21 cellular contexts compared by ENCODE assay signal in the genomic region with DNA sequence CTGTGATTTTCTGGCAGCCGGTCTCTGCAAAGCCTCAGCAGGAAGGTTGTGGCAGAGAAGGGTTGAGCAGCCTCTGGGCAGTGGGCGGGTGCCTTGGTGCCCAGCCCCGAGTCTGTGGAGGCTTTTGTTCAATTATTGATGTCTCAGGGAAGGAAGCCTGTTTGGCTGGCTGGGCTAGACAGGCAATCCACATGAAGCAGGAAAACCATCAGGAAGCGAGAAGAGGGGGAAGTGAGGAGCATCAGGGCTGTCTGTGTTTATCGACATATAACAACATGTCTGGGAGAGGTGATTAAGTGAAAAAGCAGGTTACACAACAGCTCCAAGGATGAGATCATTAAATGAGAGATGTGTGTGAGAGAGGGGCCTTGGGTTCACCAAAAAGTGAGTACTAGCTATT.
DNase-seq lines count a peak whose midpoint lies in the region; ATAC-seq and TF ChIP-seq lines count a peak whose summit lies in the region.
"Had no signal": no experiment of that assay in that cellular context is flagged by ENCODE, and none has a peak within 500 bp of the region (broad histone marks: within the 10 kb centered on the region; RNA-seq: fewer than 3 reads in every experiment).

No MANE protein-coding gene starts in this region.

- H3K4me1 ChIP-seq in RWPE2 (ENCODE audit: insufficient read depth, poor library complexity, severe bottlenecking) (no peaks in the 10 kb centered on the region), colonic mucosa (no peaks in the 10 kb centered on the region)
- no peaks in the 10 kb centered on the region for H3K4me1 ChIP-seq in CD8-positive, alpha-beta T cell (ENCODE audit: insufficient read depth, low read length)
- H3K4me1 ChIP-seq: pancreas, right lobe of liver had no signal

- H3K9me3 Mint-ChIP-seq in CD8-positive, alpha-beta T cell: no peaks in the 10 kb centered on the region
- H3K9me3 Mint-ChIP-seq: CD4-positive, CD25-positive, alpha-beta regulatory T cell; dendritic cell treated with granulocyte-macrophage colony-stimulating factor and Interleukin-4, amounts not matched to agents 40 ng/mL and 50 ng/mL, for 4 days; naive thymus-derived CD8-positive, alpha-beta T cell; T-cell had no signal

- H3K4me3 Mint-ChIP-seq in CD8-positive, alpha-beta T cell: no peak overlapping the region
- H3K4me3 Mint-ChIP-seq: CD4-positive, CD25-positive, alpha-beta regulatory T cell; dendritic cell treated with granulocyte-macrophage colony-stimulating factor and Interleukin-4, amounts not matched to agents 40 ng/mL and 50 ng/mL, for 4 days; naive thymus-derived CD8-positive, alpha-beta T cell; T-cell had no signal

- peaks cover 2% of the 10 kb centered on the region for H3K27me3 Mint-ChIP-seq in CD8-positive, alpha-beta T cell (ENCODE audit: low read depth)
- H3K27me3 Mint-ChIP-seq: dendritic cell treated with granulocyte-macrophage colony-stimulating factor and Interleukin-4, amounts not matched to agents 40 ng/mL and 50 ng/mL, for 4 days had no signal

- TF ChIP-seq EP300 in neural cell (conservative IDR thresholded peaks at IDR 0.05; ENCODE audit: poor library complexity, severe bottlenecking): no peak

- H3K9me2 ChIP-seq in neural cell (ENCODE audit: insufficient read depth, low read length): no peaks in the 10 kb centered on the region

- H3K79me2 ChIP-seq in neural cell (replicated peaks; ENCODE audit: insufficient read depth, low read length): no peaks in the 10 kb centered on the region

- POLR2A ChIA-PET in CD8-positive, alpha-beta T cell (lab: Charles Lee): no interaction called here

- H3K4me1 Mint-ChIP-seq in CD8-positive, alpha-beta T cell (ENCODE audit: low read depth): no peaks in the 10 kb centered on the region
- H3K4me1 Mint-ChIP-seq: CD4-positive, CD25-positive, alpha-beta regulatory T cell; T-cell had no signal

- H3K4me3 ChIP-seq in RWPE2 (ENCODE audit: severe bottlenecking): no peak overlapping the region
- no peak overlapping the region for H3K4me3 ChIP-seq in epithelial cell of esophagus (ENCODE audit: low read length)
- H3K4me3 ChIP-seq in neural cell (ENCODE audit: low read length): no peak overlapping the region
- no peak overlapping the region for H3K4me3 ChIP-seq in CD8-positive, alpha-beta T cell (ENCODE audit: low read depth, low read length)
- no peak overlapping the region for H3K4me3 ChIP-seq in colonic mucosa
- H3K4me3 ChIP-seq: pancreas, right lobe of liver, thoracic aorta had no signal

- TF ChIP-seq RAD21 in neural cell (conservative IDR thresholded peaks at IDR 0.05): no peak

- intact Hi-C loops in CD8-positive, alpha-beta T cell (cut with DNase I, micrococcal nuclease): no loop called here
- intact Hi-C loops in colonic mucosa (cut with DNase I): no loop called here

- H3K9ac ChIP-seq in neural cell (ENCODE audit: low read length) (no peak overlapping the region), colonic mucosa (ENCODE audit: low read depth in 2 of 2, low read length in 2 of 2) (no peak overlapping the region)

- H3K4me2 ChIP-seq in neural cell (ENCODE audit: low read length): no peak overlapping the region

- H3K9me3 ChIP-seq in RWPE2 (ENCODE audit: severe bottlenecking) (no peaks in the 10 kb centered on the region), neural cell (ENCODE audit: low read length) (no peaks in the 10 kb centered on the region), colonic mucosa (no peaks in the 10 kb centered on the region)
- H3K9me3 ChIP-seq in CD8-positive, alpha-beta T cell (ENCODE audit: low read length): no peaks in the 10 kb centered on the region
- H3K9me3 ChIP-seq: pancreas, right lobe of liver, thoracic aorta had no signal

- H3K36me3 Mint-ChIP-seq in CD8-positive, alpha-beta T cell: no peaks in the 10 kb centered on the region
- H3K36me3 Mint-ChIP-seq: CD4-positive, CD25-positive, alpha-beta regulatory T cell; naive thymus-derived CD8-positive, alpha-beta T cell; T-cell had no signal

- CTCF ChIA-PET in CD8-positive, alpha-beta T cell (lab: Charles Lee): no interaction called here

- H3K27ac ChIP-seq in RWPE2 (ENCODE audit: poor library complexity, severe bottlenecking) (no peak overlapping the region), neural cell (ENCODE audit: low read length) (no peak overlapping the region), colonic mucosa (no peak overlapping the region)
- no peak overlapping the region for H3K27ac ChIP-seq in CD8-positive, alpha-beta T cell (ENCODE audit: low read depth, low read length)
- H3K27ac ChIP-seq: pancreas, right lobe of liver, thoracic aorta had no signal

- DNase-seq in ELF-1 (ENCODE audit: low read depth, low spot score) (peak; percentile 59), RWPE2 (ENCODE audit: low spot score) (no peak), epithelial cell of esophagus (ENCODE audit: low read depth) (peak; percentile 97), colonic mucosa (no peak)
- DNase-seq in activated CD4-positive, CD25-positive, alpha-beta regulatory T cell (lab: John Stamatoyannopoulos, UW): no peak
- DNase-seq in CD8-positive, alpha-beta T cell: no peak
- DNase-seq: activated CD8-positive, alpha-beta memory T cell treated with anti-CD3 and anti-CD28 coated beads, Interleukin-2, amount 50 U/mL, for 4 hours; activated effector memory CD4-positive, alpha-beta T cell treated with Interleukin-2 at 50 U/mL for 16 hours; CD4-positive, CD25-positive, alpha-beta regulatory T cell; H7; naive thymus-derived CD8-positive, alpha-beta T cell; NCI-H1105; NCI-H2107; NCI-H524; pancreas; right lobe of liver; T-cell had no signal

- ATAC-seq in RWPE2 (ENCODE audit: low read depth): peak; percentile 57; the same call in 2 of the 3 replicates
- no peak for ATAC-seq in CD8-positive, alpha-beta T cell
- no peak for ATAC-seq in HG03108 (IDR thresholded peaks at IDR 0.05; ENCODE audit: unreplicated experiment)
- ATAC-seq: naive thymus-derived CD8-positive, alpha-beta T cell; right lobe of liver; T-cell had no signal

- no peak for TF ChIP-seq CTCF in RWPE2 (IDR thresholded peaks at IDR 0.05; ENCODE audit: poor library complexity, severe bottlenecking)
- no peak for TF ChIP-seq CTCF in epithelial cell of esophagus (IDR thresholded peaks at IDR 0.05; ENCODE audit: insufficient read depth, low read depth, low read length, missing control alignments)
- TF ChIP-seq CTCF in neural cell (IDR thresholded peaks at IDR 0.05; ENCODE audit: poor library complexity, severe bottlenecking): no peak
- no peak for TF ChIP-seq CTCF in CD8-positive, alpha-beta T cell (IDR thresholded peaks at IDR 0.05)
- no peak for TF ChIP-seq CTCF in colonic mucosa (IDR thresholded peaks at IDR 0.05)

- H3F3A ChIP-seq in neural cell (ENCODE audit: insufficient read depth, low read length, poor library complexity, severe bottlenecking): no peaks in the 10 kb centered on the region

- H2AFZ ChIP-seq in neural cell (ENCODE audit: low read depth, low read length): no peak overlapping the region

- H3K36me3 ChIP-seq in RWPE2 (ENCODE audit: low read depth) (no peaks in the 10 kb centered on the region), neural cell (ENCODE audit: insufficient read depth, low read length) (no peaks in the 10 kb centered on the region), colonic mucosa (no peaks in the 10 kb centered on the region)
- H3K36me3 ChIP-seq in CD8-positive, alpha-beta T cell (ENCODE audit: insufficient read depth, low read length): no peaks in the 10 kb centered on the region
- H3K36me3 ChIP-seq: pancreas, right lobe of liver, thoracic aorta had no signal

- no peaks in the 10 kb centered on the region for H4K20me1 ChIP-seq in neural cell (ENCODE audit: insufficient read depth)

- H3K27ac Mint-ChIP-seq in CD8-positive, alpha-beta T cell: no peak overlapping the region
- H3K27ac Mint-ChIP-seq: CD4-positive, CD25-positive, alpha-beta regulatory T cell; dendritic cell treated with granulocyte-macrophage colony-stimulating factor and Interleukin-4, amounts not matched to agents 40 ng/mL and 50 ng/mL, for 4 days; T-cell had no signal

- no peaks in the 10 kb centered on the region for H3K27me3 ChIP-seq in RWPE2 (ENCODE audit: insufficient read depth, poor library complexity, severe bottlenecking)
- H3K27me3 ChIP-seq in neural cell (ENCODE audit: insufficient read depth, low read depth, low read length): no peaks in the 10 kb centered on the region
- no peaks in the 10 kb centered on the region for H3K27me3 ChIP-seq in CD8-positive, alpha-beta T cell (ENCODE audit: insufficient read depth, low read length)
- H3K27me3 ChIP-seq in colonic mucosa: no peaks in the 10 kb centered on the region
- H3K27me3 ChIP-seq: pancreas, right lobe of liver had no signal

TF ChIP-seq in neural cell, 6 proteins besides CTCF, POLR2A, EP300 and RAD21:
- TF ChIP-seq MXI1 (conservative IDR thresholded peaks at IDR 0.05; ENCODE audit: poor library complexity, severe bottlenecking) (no peak), TAF1 (IDR thresholded peaks at IDR 0.05; ENCODE audit: low read depth) (no peak), SMC3 (conservative IDR thresholded peaks at IDR 0.05; ENCODE audit: poor library complexity) (no peak)
- TF ChIP-seq, protein P1, sequence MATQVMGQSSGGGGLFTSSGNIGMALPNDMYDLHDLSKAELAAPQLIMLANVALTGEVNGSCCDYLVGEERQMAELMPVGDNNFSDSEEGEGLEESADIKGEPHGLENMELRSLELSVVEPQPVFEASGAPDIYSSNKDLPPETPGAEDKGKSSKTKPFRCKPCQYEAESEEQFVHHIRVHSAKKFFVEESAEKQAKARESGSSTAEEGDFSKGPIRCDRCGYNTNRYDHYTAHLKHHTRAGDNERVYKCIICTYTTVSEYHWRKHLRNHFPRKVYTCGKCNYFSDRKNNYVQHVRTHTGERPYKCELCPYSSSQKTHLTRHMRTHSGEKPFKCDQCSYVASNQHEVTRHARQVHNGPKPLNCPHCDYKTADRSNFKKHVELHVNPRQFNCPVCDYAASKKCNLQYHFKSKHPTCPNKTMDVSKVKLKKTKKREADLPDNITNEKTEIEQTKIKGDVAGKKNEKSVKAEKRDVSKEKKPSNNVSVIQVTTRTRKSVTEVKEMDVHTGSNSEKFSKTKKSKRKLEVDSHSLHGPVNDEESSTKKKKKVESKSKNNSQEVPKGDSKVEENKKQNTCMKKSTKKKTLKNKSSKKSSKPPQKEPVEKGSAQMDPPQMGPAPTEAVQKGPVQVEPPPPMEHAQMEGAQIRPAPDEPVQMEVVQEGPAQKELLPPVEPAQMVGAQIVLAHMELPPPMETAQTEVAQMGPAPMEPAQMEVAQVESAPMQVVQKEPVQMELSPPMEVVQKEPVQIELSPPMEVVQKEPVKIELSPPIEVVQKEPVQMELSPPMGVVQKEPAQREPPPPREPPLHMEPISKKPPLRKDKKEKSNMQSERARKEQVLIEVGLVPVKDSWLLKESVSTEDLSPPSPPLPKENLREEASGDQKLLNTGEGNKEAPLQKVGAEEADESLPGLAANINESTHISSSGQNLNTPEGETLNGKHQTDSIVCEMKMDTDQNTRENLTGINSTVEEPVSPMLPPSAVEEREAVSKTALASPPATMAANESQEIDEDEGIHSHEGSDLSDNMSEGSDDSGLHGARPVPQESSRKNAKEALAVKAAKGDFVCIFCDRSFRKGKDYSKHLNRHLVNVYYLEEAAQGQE (IDR thresholded peaks at IDR 0.05; ENCODE audit: borderline replicate concordance): peak; percentile 26

Comparison
In these comparisons a context has a peak if more than half of its experiments do, and no peak if none do; other contexts are left out.
1. DNase-seq: peak in ELF-1 (single experiment) and epithelial cell of esophagus (single experiment); none in RWPE2 (single experiment), activated CD4-positive, CD25-positive, alpha-beta regulatory T cell (0 of 4), CD8-positive, alpha-beta T cell (0 of 7) and colonic mucosa (single experiment).